8 cellular contexts compared by ENCODE assay signal in genomic region chr15:52020253-52021085, GRCh38.
A peak's percentile ranks its signal among the peaks of the same experiment; 100 is the strongest.
DNase-seq lines count a peak whose midpoint lies in the region; ATAC-seq and TF ChIP-seq lines count a peak whose summit lies in the region.

No MANE protein-coding gene starts in this region.

- H3K27ac Mint-ChIP-seq in nephron progenitor cell, result peak overlapping the region; percentile 98

- H3K36me3 ChIP-seq in RWPE2 (ENCODE audit: low read depth), result peaks cover 27% of the 10 kb centered on the region

- TF ChIP-seq CTCF in RWPE2 (IDR thresholded peaks at IDR 0.05; ENCODE audit: poor library complexity, severe bottlenecking), result no peak
- no peak for TF ChIP-seq CTCF in epithelial cell of esophagus (IDR thresholded peaks at IDR 0.05; ENCODE audit: insufficient read depth, low read depth, low read length, missing control alignments)
- no peak for TF ChIP-seq CTCF in nephron progenitor cell (IDR thresholded peaks at IDR 0.05)

- peaks cover 13% of the 10 kb centered on the region for H3K36me3 Mint-ChIP-seq in nephron progenitor cell (ENCODE audit: low read depth)

- peaks cover 13% of the 10 kb centered on the region for H3K27me3 Mint-ChIP-seq in nephron progenitor cell (ENCODE audit: low read depth, poor library complexity)

- peaks cover 23% of the 10 kb centered on the region for H3K4me1 ChIP-seq in RWPE2 (ENCODE audit: insufficient read depth, poor library complexity, severe bottlenecking)

- peak overlapping the region; percentile 92 for H3K27ac ChIP-seq in RWPE2 (ENCODE audit: poor library complexity, severe bottlenecking)

- no peaks in the 10 kb centered on the region for H3K27me3 ChIP-seq in RWPE2 (ENCODE audit: insufficient read depth, poor library complexity, severe bottlenecking)

- H3K9me3 Mint-ChIP-seq in nephron progenitor cell, result peaks cover 4% of the 10 kb centered on the region

- H3K4me3 ChIP-seq in RWPE2 (ENCODE audit: severe bottlenecking) (peak overlapping the region; percentile 75), epithelial cell of esophagus (ENCODE audit: low read length) (peak overlapping the region; percentile 62)

- peak overlapping the region; percentile 93 for H3K4me3 Mint-ChIP-seq in nephron progenitor cell

- ATAC-seq in RWPE2 (ENCODE audit: low read depth) (0 out of 3 replicates have a peak, but pooled peaks have one; percentile 0), HG02763 (IDR thresholded peaks at IDR 0.05; ENCODE audit: unreplicated experiment) (no peak)

- DNase-seq in NOMO-1 treated with DMSO at 0.1 percent for 48 hours (lab: John Stamatoyannopoulos, UW; ENCODE audit: unreplicated experiment) (peak; percentile 19), NOMO-1 treated with dmso at 0.1 percent for 144 hours (lab: John Stamatoyannopoulos, UW; ENCODE audit: unreplicated experiment) (no peak), RWPE2 (ENCODE audit: low spot score) (no peak), epithelial cell of esophagus (ENCODE audit: low read depth) (no peak), nephron progenitor cell (no peak), HPDE6-E6E7 (ENCODE audit: extremely low spot score) (no peak), NCI-H2081 (lab: John Stamatoyannopoulos, UW) (no peak)

- peaks cover 34% of the 10 kb centered on the region for H3K4me1 Mint-ChIP-seq in nephron progenitor cell

- no peaks in the 10 kb centered on the region for H3K9me3 ChIP-seq in RWPE2 (ENCODE audit: severe bottlenecking)
